ENCODE assay signal across 12 cellular contexts in genomic region chr7:17134786-17135185, GRCh38.
A peak's percentile ranks its signal among the peaks of the same experiment; 100 is the strongest.
DNase-seq lines count a peak whose midpoint lies in the region; ATAC-seq and TF ChIP-seq lines count a peak whose summit lies in the region.
"Had no signal": no experiment of that assay in that cellular context is flagged by ENCODE, and none has a peak within 500 bp of the region (broad histone marks: within the 10 kb centered on the region; RNA-seq: fewer than 3 reads in every experiment).

No MANE protein-coding gene starts in this region.

- peaks cover 4% of the 10 kb centered on the region for H3K9me3 Mint-ChIP-seq in activated CD4-positive, alpha-beta T cell treated with anti-CD3 and anti-CD28 coated beads, Interleukin-2, amount 10 ng/mL, durations not matched to agents 24 days and 14 days
- H3K9me3 Mint-ChIP-seq in activated T-helper 1 cell treated with anti-CD3 and anti-CD28 coated beads, Interleukin-12 subunit alpha, Interleukin-12 subunit beta, Interleukin-2, Interleukin-4 antibody, amounts not matched to agents 30 ng/mL and 10 ng/mL and 1 ng/mL, durations not matched to agents 14 hours and 24 hours and 36 hours: no peaks in the 10 kb centered on the region
- H3K9me3 Mint-ChIP-seq: naive B cell had no signal

- POLR2A ChIA-PET in RWPE1 (lab: Yijun Ruan, JAX; ENCODE audit: low non-redundant PET): no interaction called here

- no peak overlapping the region for H3K27ac ChIP-seq in RWPE1

- H3K36me3 Mint-ChIP-seq in activated CD4-positive, alpha-beta T cell treated with anti-CD3 and anti-CD28 coated beads, Interleukin-2, amount 10 ng/mL, durations not matched to agents 24 days and 14 days (ENCODE audit: low read depth): peaks cover 5% of the 10 kb centered on the region
- H3K36me3 Mint-ChIP-seq in activated T-helper 1 cell treated with anti-CD3 and anti-CD28 coated beads, Interleukin-12 subunit alpha, Interleukin-12 subunit beta, Interleukin-2, Interleukin-4 antibody, amounts not matched to agents 30 ng/mL and 10 ng/mL and 1 ng/mL, durations not matched to agents 14 hours and 24 hours and 36 hours (ENCODE audit: low read depth): peaks cover 2% of the 10 kb centered on the region
- H3K36me3 Mint-ChIP-seq: naive B cell had no signal

- CTCF ChIA-PET in RWPE1 (lab: Yijun Ruan, JAX): interaction anchor here (0.7 kb wide), 1 partner anchor 362 kb away, joined by 3 read pairs; no protein-coding TSS in a partner anchor

- TF ChIP-seq CTCF in RWPE1 (conservative IDR thresholded peaks at IDR 0.05; ENCODE audit: low read depth): no peak

- H3K27me3 Mint-ChIP-seq in activated CD4-positive, alpha-beta T cell treated with anti-CD3 and anti-CD28 coated beads, Interleukin-2, amount 10 ng/mL, durations not matched to agents 24 days and 14 days: no peaks in the 10 kb centered on the region
- no peaks in the 10 kb centered on the region for H3K27me3 Mint-ChIP-seq in activated T-helper 1 cell treated with anti-CD3 and anti-CD28 coated beads, Interleukin-12 subunit alpha, Interleukin-12 subunit beta, Interleukin-2, Interleukin-4 antibody, amounts not matched to agents 30 ng/mL and 10 ng/mL and 1 ng/mL, durations not matched to agents 14 hours and 24 hours and 36 hours (ENCODE audit: insufficient read depth)
- H3K27me3 Mint-ChIP-seq: naive B cell had no signal

- H3K4me1 Mint-ChIP-seq in activated CD4-positive, alpha-beta T cell treated with anti-CD3 and anti-CD28 coated beads, Interleukin-2, amount 10 ng/mL, durations not matched to agents 24 days and 14 days: peaks cover 56% of the 10 kb centered on the region
- H3K4me1 Mint-ChIP-seq in activated T-helper 1 cell treated with anti-CD3 and anti-CD28 coated beads, Interleukin-12 subunit alpha, Interleukin-12 subunit beta, Interleukin-2, Interleukin-4 antibody, amounts not matched to agents 30 ng/mL and 10 ng/mL and 1 ng/mL, durations not matched to agents 14 hours and 24 hours and 36 hours (ENCODE audit: low read depth): peaks cover 57% of the 10 kb centered on the region

- peak; percentile 71 for DNase-seq in activated CD4-positive, alpha-beta T cell treated with anti-CD3 and anti-CD28 coated beads, Interleukin-2, amount 10 ng/mL, durations not matched to agents 24 days and 14 days
- no peak for DNase-seq in activated CD4-positive, alpha-beta T cell treated with anti-CD3 and anti-CD28 coated beads for 4 hours
- no peak for DNase-seq in activated T-helper 1 cell treated with anti-CD3 and anti-CD28 coated beads, Interleukin-12 subunit alpha, Interleukin-12 subunit beta, Interleukin-2, Interleukin-4 antibody, amounts not matched to agents 30 ng/mL and 10 ng/mL and 1 ng/mL, durations not matched to agents 14 hours and 24 hours and 36 hours (ENCODE audit: low spot score)
- DNase-seq in RWPE1 (ENCODE audit: low spot score) (no peak), mesenteric fat pad (ENCODE audit: low spot score) (no peak), medulla oblongata (ENCODE audit: extremely low spot score) (no peak)
- DNase-seq: activated effector memory CD4-positive, alpha-beta T cell treated with Interleukin-2 at 50 U/mL for 16 hours; naive B cell; SK-N-SH; stimulated activated CD4-positive, alpha-beta T cell treated with anti-CD3 and anti-CD28 coated beads, Interleukin-2, amount 100 ng/mL, for 24 hours had no signal

- peak overlapping the region; percentile 29 for H3K4me3 Mint-ChIP-seq in activated CD4-positive, alpha-beta T cell treated with anti-CD3 and anti-CD28 coated beads, Interleukin-2, amount 10 ng/mL, durations not matched to agents 24 days and 14 days
- peak overlapping the region; percentile 3 for H3K4me3 Mint-ChIP-seq in activated T-helper 1 cell treated with anti-CD3 and anti-CD28 coated beads, Interleukin-12 subunit alpha, Interleukin-12 subunit beta, Interleukin-2, Interleukin-4 antibody, amounts not matched to agents 30 ng/mL and 10 ng/mL and 1 ng/mL, durations not matched to agents 14 hours and 24 hours and 36 hours
- H3K4me3 Mint-ChIP-seq: naive B cell had no signal

- intact Hi-C loops in activated CD4-positive, alpha-beta T cell treated with anti-CD3 and anti-CD28 coated beads, Interleukin-2, amount 10 ng/mL, durations not matched to agents 24 days and 14 days (cut with micrococcal nuclease): loop anchor here (1.0 to 5.0 kb wide), 2 partner anchors 9 to 92 kb away; no protein-coding TSS in a partner anchor
- intact Hi-C loops in activated T-helper 1 cell treated with anti-CD3 and anti-CD28 coated beads, Interleukin-12 subunit alpha, Interleukin-12 subunit beta, Interleukin-2, Interleukin-4 antibody, amounts not matched to agents 30 ng/mL and 10 ng/mL and 1 ng/mL, durations not matched to agents 14 hours and 24 hours and 36 hours (cut with micrococcal nuclease): loop anchor here (1.0 to 10.0 kb wide), 4 partner anchors 10 to 510 kb away; no protein-coding TSS in a partner anchor

- ATAC-seq in GM21367 (IDR thresholded peaks at IDR 0.05; ENCODE audit: unreplicated experiment) (peak; percentile 96), HG03060 (IDR thresholded peaks at IDR 0.05; ENCODE audit: low read depth, unreplicated experiment) (peak; percentile 82)

- H3K27ac Mint-ChIP-seq in activated CD4-positive, alpha-beta T cell treated with anti-CD3 and anti-CD28 coated beads, Interleukin-2, amount 10 ng/mL, durations not matched to agents 24 days and 14 days: peak overlapping the region; percentile 35
- peak overlapping the region; percentile 12 for H3K27ac Mint-ChIP-seq in activated T-helper 1 cell treated with anti-CD3 and anti-CD28 coated beads, Interleukin-12 subunit alpha, Interleukin-12 subunit beta, Interleukin-2, Interleukin-4 antibody, amounts not matched to agents 30 ng/mL and 10 ng/mL and 1 ng/mL, durations not matched to agents 14 hours and 24 hours and 36 hours
- H3K27ac Mint-ChIP-seq: naive B cell had no signal
